Comparison of ENCODE assay signal across 8 cellular contexts in the genomic region with DNA sequence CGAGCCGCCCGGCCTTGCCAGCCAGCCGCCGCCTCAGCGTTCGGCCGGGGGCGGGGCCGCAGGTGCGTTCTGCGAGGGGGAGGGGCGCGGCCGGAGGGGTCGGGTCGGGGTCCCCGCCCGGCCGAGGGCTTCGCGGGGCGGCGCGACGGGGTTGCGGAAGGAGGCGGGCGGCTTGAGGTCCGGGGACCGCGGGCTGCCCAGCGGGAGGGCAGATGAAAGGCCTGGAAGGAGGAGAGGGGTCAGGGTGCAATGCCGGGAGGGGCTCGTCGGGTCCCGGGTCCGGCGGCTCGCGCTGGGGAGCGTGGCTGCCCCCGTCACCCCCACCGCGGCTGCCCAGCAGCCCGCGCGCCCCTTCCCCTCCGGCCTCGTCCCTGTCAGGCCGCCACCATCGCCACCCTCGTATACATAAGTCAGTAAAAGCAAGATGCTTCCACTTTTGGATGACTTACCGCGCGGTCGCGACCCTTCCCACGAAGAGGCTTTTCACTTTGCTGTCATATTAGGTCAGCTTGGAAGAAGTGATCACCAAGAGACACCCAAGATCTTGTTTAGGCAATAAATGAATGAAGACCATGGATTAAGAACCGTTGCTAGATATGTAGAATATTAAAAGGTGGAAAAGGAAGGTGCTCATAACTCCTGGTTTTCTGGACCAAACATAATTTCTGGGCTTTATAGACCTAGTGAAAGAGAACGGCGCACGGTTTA. TPM values are rescaled to one million over a fixed set of nuclear protein-coding genes. Genes with fewer than 3 reads are reported as not detected.
A peak's percentile ranks its signal among the peaks of the same experiment; 100 is the strongest.
DNase-seq lines count a peak whose midpoint lies in the region; ATAC-seq and TF ChIP-seq lines count a peak whose summit lies in the region.

No MANE protein-coding gene starts in this region.

- H2AFZ ChIP-seq in SK-N-SH (ENCODE audit: low read depth), result peak overlapping the region; percentile 82
- peak overlapping the region; percentile 57 for H2AFZ ChIP-seq in SU-DHL-6 (ENCODE audit: low read depth, low read length, severe bottlenecking)
- peak overlapping the region; percentile 35 for H2AFZ ChIP-seq in neural progenitor cell (replicated peaks)

- peak overlapping the region; percentile 97 for H3K4me3 Mint-ChIP-seq in neural progenitor cell

- peaks cover 0 to 14% of the 10 kb centered on the region in 2 experiments for H3K4me1 ChIP-seq in SK-N-SH (ENCODE audit: control insufficient read depth in 1 of 2, insufficient read depth in 2 of 2, low read depth in 1 of 2, low read length in 1 of 2)
- peaks cover 29% of the 10 kb centered on the region for H3K4me1 ChIP-seq in neural progenitor cell

- peaks cover 26% of the 10 kb centered on the region for H3K4me1 Mint-ChIP-seq in neural progenitor cell

- no peaks in the 10 kb centered on the region for H3K27me3 ChIP-seq in SK-N-SH (ENCODE audit: insufficient read depth)
- H3K27me3 ChIP-seq in SU-DHL-6 (ENCODE audit: low read length), result no peaks in the 10 kb centered on the region
- H3K27me3 ChIP-seq in neural progenitor cell, result peaks cover 37% of the 10 kb centered on the region

- TF ChIP-seq RAD21 in SK-N-SH (IDR thresholded peaks at IDR 0.05; ENCODE audit: low read length), result no peak

- ATAC-seq in SK-N-SH treated with all-trans-retinoic acid at 6 μM for 48 hours, result no peak
- ATAC-seq in HG02973 (IDR thresholded peaks at IDR 0.05; ENCODE audit: unreplicated experiment), result peak; percentile 11

- peaks cover 3% of the 10 kb centered on the region for H3K36me3 Mint-ChIP-seq in neural progenitor cell

- peak overlapping the region; percentile 26 for H3K27ac Mint-ChIP-seq in neural progenitor cell

- H3K27ac ChIP-seq in SK-N-SH (ENCODE audit: low read depth in 2 of 2, low read length in 1 of 2) (peak overlapping the region; percentile 24 to 74; a peak in 2 of 4 replicates), SU-DHL-6 (ENCODE audit: low read depth, low read length) (peak overlapping the region; percentile 42), neural progenitor cell (no peak overlapping the region)

- peaks cover 4% of the 10 kb centered on the region for H3K27me3 Mint-ChIP-seq in neural progenitor cell (ENCODE audit: insufficient read depth, low read depth)

- H3K4me3 ChIP-seq in SK-N-SH (ENCODE audit: low read depth in 2 of 2, low read length in 1 of 2) (peak overlapping the region; percentile 89 to 92), SU-DHL-6 (ENCODE audit: insufficient read depth, low read length, poor library complexity, severe bottlenecking) (peak overlapping the region; percentile 95), epithelial cell of proximal tubule (ENCODE audit: low read depth, low read length) (peak overlapping the region; percentile 94), neural progenitor cell (peak overlapping the region; percentile 84)

- peak overlapping the region; percentile 96 for H3K9ac ChIP-seq in SK-N-SH
- H3K9ac ChIP-seq in SU-DHL-6 (ENCODE audit: low read length), result peak overlapping the region; percentile 97
- no peak overlapping the region for H3K9ac ChIP-seq in neural progenitor cell

- H3K9me3 ChIP-seq in SK-N-SH (no peaks in the 10 kb centered on the region), SU-DHL-6 (ENCODE audit: insufficient read depth, low read length) (no peaks in the 10 kb centered on the region), neural progenitor cell (ENCODE audit: low read depth) (no peaks in the 10 kb centered on the region)

- no peaks in the 10 kb centered on the region for H3K9me2 ChIP-seq in SK-N-SH
- H3K9me2 ChIP-seq in SU-DHL-6 (replicated peaks; ENCODE audit: insufficient read depth, low read length), result no peaks in the 10 kb centered on the region

- CTCF ChIA-PET in SK-N-SH (lab: Yijun Ruan, JAX), result interaction anchor here (1.1 kb wide), 1 partner anchor 190 kb away, joined by 3 read pairs; no protein-coding TSS in a partner anchor

- POLR2A ChIA-PET in SK-N-SH (lab: Yijun Ruan, JAX), result no interaction called here

- DNase-seq in SK-N-SH (no peak), epithelial cell of proximal tubule (ENCODE audit: low read depth) (no peak), neural progenitor cell (ENCODE audit: low spot score) (no peak), putamen (ENCODE audit: low spot score) (no peak), NCI-H345 treated with DMSO at 0.1 percent for 48 hours (lab: John Stamatoyannopoulos, UW; ENCODE audit: unreplicated experiment) (no peak)

- H3F3A ChIP-seq in SK-N-SH (replicated peaks; ENCODE audit: insufficient read depth) (peaks cover 3% of the 10 kb centered on the region), SU-DHL-6 (ENCODE audit: insufficient read depth) (no peaks in the 10 kb centered on the region), neural progenitor cell (ENCODE audit: low read depth) (peaks cover 19% of the 10 kb centered on the region)

- H3K4me2 ChIP-seq in SK-N-SH, result peak overlapping the region; percentile 92
- peak overlapping the region; percentile 93 for H3K4me2 ChIP-seq in SU-DHL-6 (ENCODE audit: low read depth, low read length, poor library complexity, severe bottlenecking)
- peak overlapping the region; percentile 89 for H3K4me2 ChIP-seq in neural progenitor cell

- peaks cover 52% of the 10 kb centered on the region for H3K79me2 ChIP-seq in SK-N-SH (ENCODE audit: insufficient read depth)
- peaks cover 50% of the 10 kb centered on the region for H3K79me2 ChIP-seq in SU-DHL-6 (ENCODE audit: insufficient read depth, low read length)
- H3K79me2 ChIP-seq in neural progenitor cell (ENCODE audit: low read depth), result peaks cover 83% of the 10 kb centered on the region

- H4K20me1 ChIP-seq in SK-N-SH (ENCODE audit: insufficient read depth) (no peaks in the 10 kb centered on the region), SU-DHL-6 (ENCODE audit: low read depth, low read length) (peaks cover 12% of the 10 kb centered on the region; the same call in 1 of the 2 replicates), neural progenitor cell (ENCODE audit: low read depth) (peaks cover 45% of the 10 kb centered on the region)

- H3K36me3 ChIP-seq in SK-N-SH (replicated peaks in 1 of 2; ENCODE audit: control insufficient read depth in 1 of 2, insufficient read depth in 2 of 2, low read length in 1 of 2) (no peaks in the 10 kb centered on the region), SU-DHL-6 (ENCODE audit: low read length) (no peaks in the 10 kb centered on the region), neural progenitor cell (no peaks in the 10 kb centered on the region)

- no peak for TF ChIP-seq EP300 in SK-N-SH (IDR thresholded peaks at IDR 0.05; ENCODE audit: borderline replicate concordance in 1 of 2, low read depth in 1 of 2, low read length in 1 of 2)

- under 1% methylated on average over 38 of the region's 63 CpGs for WGBS in SK-N-SH (ENCODE audit: low lambda C conversion rate)

- TF ChIP-seq CTCF in SK-N-SH (IDR thresholded peaks at IDR 0.05) (no peak), SU-DHL-6 (IDR thresholded peaks at IDR 0.05; ENCODE audit: insufficient read depth, low read length, poor library complexity, severe bottlenecking) (no peak), epithelial cell of proximal tubule (conservative IDR thresholded peaks at IDR 0.05; ENCODE audit: low read depth, low read length) (no peak), neural progenitor cell (IDR thresholded peaks at IDR 0.05) (no peak)

- H3K9me3 Mint-ChIP-seq in neural progenitor cell, result no peaks in the 10 kb centered on the region

TF ChIP-seq in SK-N-SH, 30 proteins besides CTCF, POLR2A, EP300 and RAD21:
- TF ChIP-seq RCOR1 (IDR thresholded peaks at IDR 0.05; ENCODE audit: low read length) (no peak), GATA2 (CRISPR knock-in tag; IDR thresholded peaks at IDR 0.05) (no peak), MXI1 (IDR thresholded peaks at IDR 0.05; ENCODE audit: low read depth, low read length) (peak; percentile 21; the same call in 1 of the 2 replicates)

TF ChIP-seq in SK-N-SH treated with all-trans-retinoic acid at 6 μM for 48 hours, 23 proteins besides CTCF, POLR2A, EP300 and RAD21:
- no peak for TF ChIP-seq SNAI2 (CRISPR knock-in tag; IDR thresholded peaks at IDR 0.05)
- no peak for TF ChIP-seq OSR1 (CRISPR knock-in tag; IDR thresholded peaks at IDR 0.05)
- TF ChIP-seq ESRRG (CRISPR knock-in tag; IDR thresholded peaks at IDR 0.05), result no peak
TF ChIP-seq in SK-N-SH treated with all-trans-retinoic acid at 6 μM for 48 hours: peak in this region for 0.

RNA-seq across cellular contexts. Expression of gene ANP32A, which starts 0.6 kb away (rescaled TPM):
- 58.4 and 61.7 TPM in 2 replicates for polyA plus RNA-seq in SK-N-SH (2012; rRNA removed)
- 78.1 and 80.4 TPM in 2 replicates for polyA plus RNA-seq in SK-N-SH (2012; cell fraction: cytosol; rRNA removed)
- 24.1 and 31.7 TPM in 2 replicates for polyA plus RNA-seq in SK-N-SH (2012; cell fraction: nucleus; rRNA removed)
- total RNA-seq in epithelial cell of proximal tubule, result 65.8 and 99.5 TPM in 2 replicates
- total RNA-seq in neural progenitor cell (ENCODE audit: low replicate concordance), result 250 and 333 TPM in 2 replicates
